In the genomic region with DNA sequence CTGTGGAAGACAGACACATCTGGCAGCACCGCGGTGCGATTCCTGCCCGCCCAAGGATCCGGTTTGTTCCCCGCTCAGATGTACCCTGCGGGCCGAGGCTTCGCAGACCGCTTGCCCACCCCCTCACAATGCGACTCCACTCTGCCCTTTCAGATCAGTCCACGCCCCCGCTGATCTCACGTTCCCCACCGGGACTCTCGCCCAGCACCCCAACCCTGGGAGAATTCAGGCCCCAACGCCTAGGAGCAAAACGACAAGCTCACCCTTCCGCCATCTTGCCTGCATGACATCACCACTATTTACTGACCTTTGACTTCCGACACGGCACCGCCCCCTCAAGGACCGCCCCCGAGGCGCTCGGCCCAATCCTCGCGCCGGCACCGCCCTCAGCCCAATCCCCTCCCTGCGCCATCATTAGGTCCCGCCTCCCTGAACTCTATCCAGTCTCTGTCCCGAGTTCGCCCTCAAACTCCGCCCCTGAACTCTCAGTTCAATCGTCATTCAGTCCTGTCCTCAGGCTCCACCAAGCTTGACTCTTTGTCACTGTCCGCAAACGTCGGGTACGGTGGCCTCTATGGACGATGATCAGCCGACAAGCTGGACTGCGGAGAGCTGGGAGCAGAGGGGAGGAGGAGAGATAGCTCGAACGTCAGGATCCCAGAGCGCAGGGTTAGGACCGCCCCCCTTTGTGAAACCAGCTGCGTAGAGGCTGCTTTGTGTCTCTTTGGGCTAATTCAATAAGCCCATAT, we compare ENCODE assay signal across 8 cellular contexts. TPM values are rescaled to one million over a fixed set of nuclear protein-coding genes. Genes with fewer than 3 reads are reported as not detected.
DNase-seq lines count a peak whose midpoint lies in the region; ATAC-seq and TF ChIP-seq lines count a peak whose summit lies in the region.

A gene with protein sequence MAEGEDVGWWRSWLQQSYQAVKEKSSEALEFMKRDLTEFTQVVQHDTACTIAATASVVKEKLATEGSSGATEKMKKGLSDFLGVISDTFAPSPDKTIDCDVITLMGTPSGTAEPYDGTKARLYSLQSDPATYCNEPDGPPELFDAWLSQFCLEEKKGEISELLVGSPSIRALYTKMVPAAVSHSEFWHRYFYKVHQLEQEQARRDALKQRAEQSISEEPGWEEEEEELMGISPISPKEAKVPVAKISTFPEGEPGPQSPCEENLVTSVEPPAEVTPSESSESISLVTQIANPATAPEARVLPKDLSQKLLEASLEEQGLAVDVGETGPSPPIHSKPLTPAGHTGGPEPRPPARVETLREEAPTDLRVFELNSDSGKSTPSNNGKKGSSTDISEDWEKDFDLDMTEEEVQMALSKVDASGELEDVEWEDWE (minus strand): TSS at position 301 of the 749 bp plus-strand sequence. CDS start 27 bp downstream, at position 274.

- CTCF ChIA-PET in activated CD4-positive, alpha-beta T cell treated with anti-CD3 and anti-CD28 coated beads, Interleukin-2, amount 10 ng/mL, durations not matched to agents 7 days and 5 days (lab: Charles Lee), result interaction anchor here (0.6 to 1.8 kb wide), 8 partner anchors 10 to 381 kb away, joined by 3 to 5 read pairs (median 4); a partner anchor contains a TSS

- POLR2A ChIA-PET in activated CD4-positive, alpha-beta T cell treated with anti-CD3 and anti-CD28 coated beads, Interleukin-2, amount 10 ng/mL, durations not matched to agents 7 days and 5 days (lab: Charles Lee), result interaction anchor here (0.6 kb wide), 1 partner anchor 333 kb away, joined by 3 read pairs; no protein-coding TSS in a partner anchor

- DNase-seq in NCI-H69 (lab: John Stamatoyannopoulos, UW) (peak; percentile 96), coronary artery (ENCODE audit: low spot score) (peak; percentile 99)
- peak; percentile 99 for DNase-seq in activated CD4-positive, alpha-beta T cell treated with anti-CD3 and anti-CD28 coated beads, Interleukin-2, amount 10 ng/mL, durations not matched to agents 7 days and 5 days
- peak; percentile 97 for DNase-seq in stimulated activated CD4-positive, alpha-beta T cell treated with anti-CD3 and anti-CD28 coated beads, Interleukin-1b, Interleukin-23, amount 100 ng/mL, for 4 hours (ENCODE audit: low read depth in 2 of 2)

- H3K4me3 ChIP-seq in BLaER1, result peak within 1 kb of the TSS; percentile 90
- peak within 1 kb of the TSS; percentile 95 for H3K4me3 ChIP-seq in coronary artery

- H3K27me3 Mint-ChIP-seq in activated CD4-positive, alpha-beta T cell treated with anti-CD3 and anti-CD28 coated beads, Interleukin-2, amount 10 ng/mL, durations not matched to agents 7 days and 5 days, result peaks cover 5% of the 10 kb centered on the region

- H4K20me1 ChIP-seq in BLaER1, result peaks cover 48% of the 10 kb centered on the region

- TF ChIP-seq CTCF in coronary artery (IDR thresholded peaks at IDR 0.05), result no peak

- H3K4me1 ChIP-seq in BLaER1, result peaks cover 34% of the 10 kb centered on the region

- peaks cover 35% of the 10 kb centered on the region for H3K36me3 ChIP-seq in BLaER1

- no peaks in the 10 kb centered on the region for H3K9me3 Mint-ChIP-seq in activated CD4-positive, alpha-beta T cell treated with anti-CD3 and anti-CD28 coated beads, Interleukin-2, amount 10 ng/mL, durations not matched to agents 7 days and 5 days

- H3K4me1 Mint-ChIP-seq in activated CD4-positive, alpha-beta T cell treated with anti-CD3 and anti-CD28 coated beads, Interleukin-2, amount 10 ng/mL, durations not matched to agents 7 days and 5 days, result peaks cover 30% of the 10 kb centered on the region

- peak within 1 kb of the TSS; percentile 97 for H3K27ac Mint-ChIP-seq in activated CD4-positive, alpha-beta T cell treated with anti-CD3 and anti-CD28 coated beads, Interleukin-2, amount 10 ng/mL, durations not matched to agents 7 days and 5 days

- H3K36me3 Mint-ChIP-seq in activated CD4-positive, alpha-beta T cell treated with anti-CD3 and anti-CD28 coated beads, Interleukin-2, amount 10 ng/mL, durations not matched to agents 7 days and 5 days (ENCODE audit: low read depth), result peaks cover 3% of the 10 kb centered on the region

- H3K9ac ChIP-seq in BLaER1, result peak within 1 kb of the TSS; percentile 91

- peak within 1 kb of the TSS; percentile 96 for H3K4me2 ChIP-seq in BLaER1

- no peaks in the 10 kb centered on the region for H3K9me3 ChIP-seq in BLaER1

- peak within 1 kb of the TSS; percentile 97 for H3K4me3 Mint-ChIP-seq in activated CD4-positive, alpha-beta T cell treated with anti-CD3 and anti-CD28 coated beads, Interleukin-2, amount 10 ng/mL, durations not matched to agents 7 days and 5 days

- H3K27ac ChIP-seq in BLaER1, result peak within 1 kb of the TSS; percentile 87
- peak within 1 kb of the TSS; percentile 87 to 98 for H3K27ac ChIP-seq in coronary artery
- H3K27ac ChIP-seq in layer of hippocampus (ENCODE audit: low read depth, low read length), result peak within 1 kb of the TSS; percentile 80

- H3K27me3 ChIP-seq in BLaER1, result no peaks in the 10 kb centered on the region
- H3K27me3 ChIP-seq in layer of hippocampus (ENCODE audit: control insufficient read depth, insufficient read depth, low read length), result no peaks in the 10 kb centered on the region

- ATAC-seq in GM19328 (IDR thresholded peaks at IDR 0.05; ENCODE audit: unreplicated experiment) (peak; percentile 98), HG03520 (IDR thresholded peaks at IDR 0.05; ENCODE audit: unreplicated experiment) (peak; percentile 98)

RNA-seq across cellular contexts. Expression of the gene that starts here (rescaled TPM):
- 10 to 100 TPM; 42.9 to 44.6 TPM for total RNA-seq in activated CD4-positive, alpha-beta T cell treated with anti-CD3 and anti-CD28 coated beads, Interleukin-2, amount 10 ng/mL, durations not matched to agents 7 days and 5 days

Comparison
In these comparisons a context has a peak if more than half of its experiments do, and no peak if none do; other contexts are left out.
1. Peak in every context shown above with its lines: DNase-seq, ATAC-seq, H3K4me3 ChIP-seq and H3K27ac ChIP-seq.